ENCODE assay signal across 10 cellular contexts in genomic region chr20:23320317-23320716, GRCh38. TPM values are rescaled to one million over a fixed set of nuclear protein-coding genes. Genes with fewer than 3 reads are reported as not detected.
A peak's percentile ranks its signal among the peaks of the same experiment; 100 is the strongest.
DNase-seq lines count a peak whose midpoint lies in the region; ATAC-seq and TF ChIP-seq lines count a peak whose summit lies in the region.
"Had no signal": no experiment of that assay in that cellular context is flagged by ENCODE, and none has a peak within 500 bp of the region (broad histone marks: within the 10 kb centered on the region; RNA-seq: fewer than 3 reads in every experiment).

No MANE protein-coding gene starts in this region.

- TF ChIP-seq CTCF in choroid plexus epithelial cell (conservative IDR thresholded peaks at IDR 0.05; ENCODE audit: low read depth, low read length) (peak; percentile 77), osteocyte (IDR thresholded peaks at IDR 0.05) (peak; percentile 44)

- no peak overlapping the region for H3K27ac Mint-ChIP-seq in osteocyte (ENCODE audit: unreplicated experiment)
- H3K27ac Mint-ChIP-seq in T-helper 17 cell: no peak overlapping the region
- H3K27ac Mint-ChIP-seq: activated T-cell treated with anti-CD3 and anti-CD28 coated beads, Interleukin-2, amount 50 U/mL, for 24 hours had no signal

- DNase-seq in DMS 273 (lab: John Stamatoyannopoulos, UW; ENCODE audit: unreplicated experiment): peak; percentile 20
- no peak for DNase-seq in DMS 273 treated with DMSO at 0.1 percent for 48 hours (lab: John Stamatoyannopoulos, UW)
- DNase-seq in MV-4-11 (lab: John Stamatoyannopoulos, UW): peak; percentile 72
- peak; percentile 58 for DNase-seq in choroid plexus epithelial cell (ENCODE audit: low read depth)
- DNase-seq in osteocyte (ENCODE audit: extremely low spot score, unreplicated experiment): no peak
- DNase-seq in T-helper 17 cell: no peak
- DNase-seq: activated T-cell treated with anti-CD3 and anti-CD28 coated beads, Interleukin-2, amount 50 U/mL, for 24 hours; stimulated activated CD8-positive, alpha-beta memory T cell treated with anti-CD3 and anti-CD28 coated beads, Interleukin-4, amount 100 ng/mL, for 48 hours had no signal

- no peak overlapping the region for H3K4me3 ChIP-seq in choroid plexus epithelial cell (ENCODE audit: low read depth, low read length)

- H3K9me3 Mint-ChIP-seq in osteocyte (ENCODE audit: unreplicated experiment): no peaks in the 10 kb centered on the region
- H3K9me3 Mint-ChIP-seq: activated T-cell treated with anti-CD3 and anti-CD28 coated beads, Interleukin-2, amount 50 U/mL, for 24 hours had no signal

- H3K36me3 Mint-ChIP-seq in osteocyte (ENCODE audit: unreplicated experiment) (no peaks in the 10 kb centered on the region), T-helper 17 cell (ENCODE audit: low read depth) (peaks cover 2% of the 10 kb centered on the region)

- ATAC-seq in GM21381 (IDR thresholded peaks at IDR 0.05; ENCODE audit: unreplicated experiment) (no peak), T-helper 17 cell (no peak), GM18519 (IDR thresholded peaks at IDR 0.05; ENCODE audit: low FRiP score, unreplicated experiment) (no peak)

- H3K4me1 Mint-ChIP-seq in osteocyte (ENCODE audit: unreplicated experiment): no peaks in the 10 kb centered on the region
- no peaks in the 10 kb centered on the region for H3K4me1 Mint-ChIP-seq in T-helper 17 cell

- H3K4me3 Mint-ChIP-seq in osteocyte (ENCODE audit: unreplicated experiment): no peak overlapping the region
- H3K4me3 Mint-ChIP-seq in T-helper 17 cell: no peak overlapping the region
- H3K4me3 Mint-ChIP-seq: activated T-cell treated with anti-CD3 and anti-CD28 coated beads, Interleukin-2, amount 50 U/mL, for 24 hours had no signal

- H3K9me3 ChIP-seq in T-helper 17 cell (ENCODE audit: control insufficient read depth, low read length, poor library complexity, severe bottlenecking): no peaks in the 10 kb centered on the region

- H3K27me3 Mint-ChIP-seq in osteocyte (ENCODE audit: unreplicated experiment) (peaks cover 5% of the 10 kb centered on the region), T-helper 17 cell (peaks cover 37% of the 10 kb centered on the region)
- H3K27me3 Mint-ChIP-seq: activated T-cell treated with anti-CD3 and anti-CD28 coated beads, Interleukin-2, amount 50 U/mL, for 24 hours had no signal

RNA-seq across cellular contexts. Expression of gene NXT1, which starts 30.3 kb away (rescaled TPM):
- total RNA-seq in osteocyte (12.4 and 14.0 TPM in 2 replicates), T-helper 17 cell (10 to 100 TPM; 77.5 to 77.6 TPM)

RNA-seq across cellular contexts. Expression of gene GZF1, which starts 41.7 kb away (rescaled TPM):
- total RNA-seq in osteocyte: 14.4 and 16.8 TPM in 2 replicates
- total RNA-seq in T-helper 17 cell: 10 to 100 TPM; 27.7 to 28.5 TPM

Comparison
In these comparisons a context has a peak if more than half of its experiments do, and no peak if none do; other contexts are left out.
1. DNase-seq: peak in DMS 273 (single experiment), MV-4-11 (single experiment) and choroid plexus epithelial cell (single experiment); none in DMS 273 treated with DMSO at 0.1 percent for 48 hours (single experiment), osteocyte (single experiment) and T-helper 17 cell (0 of 3).